ENCODE assay signal across 8 cellular contexts in genomic region chr5:110726249-110727024, GRCh38. TPM values are rescaled to one million over a fixed set of nuclear protein-coding genes. Genes with fewer than 3 reads are reported as not detected.
DNase-seq lines count a peak whose midpoint lies in the region; ATAC-seq and TF ChIP-seq lines count a peak whose summit lies in the region.

TSS of gene TMEM232 (minus strand) at chr5:110726671. CDS start at chr5:110667352, 59,319 bp downstream.

- H3K36me3 ChIP-seq in effector memory CD4-positive, alpha-beta T cell (ENCODE audit: control insufficient read depth, insufficient read depth, low read length): no peaks in the 10 kb centered on the region
- H3K36me3 ChIP-seq in lower lobe of right lung: no peaks in the 10 kb centered on the region

- intact Hi-C loops in lower lobe of right lung (cut with DNase I): no loop called here

- H3K9me3 ChIP-seq in effector memory CD4-positive, alpha-beta T cell (ENCODE audit: control insufficient read depth, low read length): no peaks in the 10 kb centered on the region
- H3K9me3 ChIP-seq in lower lobe of right lung: no peaks in the 10 kb centered on the region

- DNase-seq in NCI-H345 treated with DMSO at 0.1 percent for 48 hours (lab: John Stamatoyannopoulos, UW; ENCODE audit: unreplicated experiment) (peak; percentile 36), lower lobe of right lung (peak; percentile 84)
- peak; percentile 53 to 65 for DNase-seq in activated CD8-positive, alpha-beta memory T cell treated with anti-CD3 and anti-CD28 coated beads for 4 hours (ENCODE audit: low read depth in 2 of 2)
- DNase-seq in effector memory CD4-positive, alpha-beta T cell: peak; percentile 52 to 69 (median 55)
- peak; percentile 58 to 79 for DNase-seq in stimulated activated CD4-positive, alpha-beta T cell treated with anti-CD3 and anti-CD28 coated beads, Interleukin-4, amount 100 ng/mL, for 4 hours

- no peaks in the 10 kb centered on the region for H3K27me3 ChIP-seq in effector memory CD4-positive, alpha-beta T cell (replicated peaks; ENCODE audit: control insufficient read depth, insufficient read depth, low read length, poor library complexity, severe bottlenecking)
- H3K27me3 ChIP-seq in lower lobe of right lung (ENCODE audit: low read depth): no peaks in the 10 kb centered on the region

- H3K4me3 ChIP-seq in effector memory CD4-positive, alpha-beta T cell (ENCODE audit: insufficient read depth, low read depth, low read length, poor library complexity, severe bottlenecking): peak within 1 kb of the TSS; percentile 47
- H3K4me3 ChIP-seq in lower lobe of right lung: peak within 1 kb of the TSS; percentile 55

- ATAC-seq in GM18517 (IDR thresholded peaks at IDR 0.05; ENCODE audit: unreplicated experiment): peak; percentile 100
- peak; percentile 99 for ATAC-seq in HG03060 (IDR thresholded peaks at IDR 0.05; ENCODE audit: low read depth, unreplicated experiment)
- ATAC-seq in lower lobe of right lung: peak; percentile 99 to 100
- ATAC-seq in GM18873 (IDR thresholded peaks at IDR 0.05; ENCODE audit: low FRiP score, unreplicated experiment): no peak

- no peak for TF ChIP-seq CTCF in lower lobe of right lung (IDR thresholded peaks at IDR 0.05)

- no peak within 1 kb of the TSS for H3K27ac ChIP-seq in effector memory CD4-positive, alpha-beta T cell (ENCODE audit: insufficient read depth, low read length, poor library complexity, severe bottlenecking)
- H3K27ac ChIP-seq in lower lobe of right lung: no peak within 1 kb of the TSS

- H3K4me1 ChIP-seq in effector memory CD4-positive, alpha-beta T cell (ENCODE audit: control insufficient read depth, insufficient read depth, low read length, poor library complexity, severe bottlenecking): no peaks in the 10 kb centered on the region
- peaks cover 6% of the 10 kb centered on the region for H3K4me1 ChIP-seq in lower lobe of right lung

RNA-seq across cellular contexts. Expression of gene TMEM232, which starts in this region (rescaled TPM):
- 11.4 TPM for total RNA-seq in lower lobe of right lung
